ENCODE assay signal across 7 cellular contexts in genomic region chr17:68179566-68180285, GRCh38.
DNase-seq lines count a peak whose midpoint lies in the region; ATAC-seq, FAIRE-seq and TF ChIP-seq lines count a peak whose summit lies in the region.
"Not testable (repeated sequence)": the region's sequence is repeated elsewhere in the genome, so short reads cannot be mapped to it uniquely, and the experiment has no call there.

No MANE protein-coding gene starts in this region.

- not testable (repeated sequence) for TF ChIP-seq CTCF in K562 (IDR thresholded peaks at IDR 0.05 in 2 of 3, conservative IDR thresholded peaks at IDR 0.05 in 1 of 3; ENCODE audit: insufficient read depth in 2 of 3, low read depth in 1 of 3, low read length in 3 of 3)

- not testable (repeated sequence) for TF ChIP-seq EP300 in Ishikawa (IDR thresholded peaks at IDR 0.05; ENCODE audit: borderline replicate concordance); K562 (IDR thresholded peaks at IDR 0.05; ENCODE audit: low read length)

- not testable (repeated sequence) for H4K91ac ChIP-seq in neuronal stem cell (ENCODE audit: low read depth, low read length, poor library complexity)

- H2AK5ac ChIP-seq in neuronal stem cell (ENCODE audit: low read depth, low read length), result not testable (repeated sequence)

- not testable (repeated sequence) for H2AFZ ChIP-seq in K562 (ENCODE audit: low read depth, low read length); neuronal stem cell (ENCODE audit: low read length)

- peak overlapping the region; percentile 64 for H3K18ac ChIP-seq in neuronal stem cell (ENCODE audit: low read length)

- 70% methylated on average over 22 of the region's 51 CpGs for WGBS in K562 (ENCODE audit: insufficient coverage, low coverage, missing lambda C conversion rate)
- no CpG with 5 or more reads among the region's 51 CpGs for WGBS in neuronal stem cell (ENCODE audit: extremely low coverage in 2 of 2, insufficient read length in 2 of 2, insufficient replicate concordance in 1 of 2), 2 donors

- not testable (repeated sequence) for TF ChIP-seq RAD21 in Ishikawa (IDR thresholded peaks at IDR 0.05; ENCODE audit: low read depth); K562 (CRISPR knock-in tag; conservative IDR thresholded peaks at IDR 0.05 in 1 of 2, IDR thresholded peaks at IDR 0.05 in 1 of 2)

- H3K79me2 ChIP-seq in K562 (ENCODE audit: control insufficient read depth, insufficient read depth, low read length), result not testable (repeated sequence)

- not testable (repeated sequence) for H3K4me2 ChIP-seq in K562 (ENCODE audit: insufficient read depth, low read length); neuronal stem cell (ENCODE audit: insufficient read depth, low read length, poor library complexity, severe bottlenecking)

- H3K9me1 ChIP-seq in K562 (ENCODE audit: control insufficient read depth, insufficient read depth, low read length), result not testable (repeated sequence)

- H2BK12ac ChIP-seq in neuronal stem cell (ENCODE audit: low read length), result not testable (repeated sequence)

- not testable (repeated sequence) for H3K4me3 ChIP-seq in K562; neuronal stem cell (ENCODE audit: low read length in 2 of 2)

- not testable (repeated sequence) for BruUV-seq in K562 (replicated peaks; lab: Mats Ljungman, UMichigan)

- not testable (repeated sequence) for H3K4me1 ChIP-seq in K562 (replicated peaks in 1 of 2; ENCODE audit: control insufficient read depth in 2 of 2, insufficient read depth in 2 of 2, low read length in 2 of 2); neuronal stem cell (ENCODE audit: control insufficient read depth in 2 of 2, insufficient read depth in 1 of 2, low read depth in 1 of 2, low read length in 2 of 2)

- intact Hi-C loops in K562 (cut with micrococcal nuclease), result loop anchor here (10.0 kb wide), 1 partner anchor 65 kb away; the partner anchor contains the start of gene AMZ2
- intact Hi-C loops in left ventricle myocardium superior (cut with micrococcal nuclease), result not testable (repeated sequence)

- not testable (repeated sequence) for H4K8ac ChIP-seq in neuronal stem cell (ENCODE audit: low read depth, low read length)

- not testable (repeated sequence) for H2BK5ac ChIP-seq in neuronal stem cell (ENCODE audit: low read length)

- not testable (repeated sequence) for H3K27ac ChIP-seq in K562 (ENCODE audit: extremely low read depth, low read depth, low read length); neuronal stem cell (replicated peaks; ENCODE audit: low read length)

- FAIRE-seq in K562 (lab: Jason Lieb, UNC), result not testable (repeated sequence)

- not testable (repeated sequence) for H3K27me3 ChIP-seq in K562 (ENCODE audit: control insufficient read depth in 2 of 2, insufficient read depth in 2 of 2, low read length in 2 of 2); neuronal stem cell (ENCODE audit: control insufficient read depth in 3 of 3, insufficient read depth in 3 of 3, low read depth in 1 of 3, low read length in 3 of 3)

- H2BK120ac ChIP-seq in neuronal stem cell (ENCODE audit: low read depth, low read length), result not testable (repeated sequence)

- not testable (repeated sequence) for H2BK15ac ChIP-seq in neuronal stem cell (ENCODE audit: low read length)

- in situ Hi-C loops in K562 (cut with MboI), result loop anchor here (10.0 kb wide), 1 partner anchor 285 kb away; no protein-coding TSS in a partner anchor

- not testable (repeated sequence) for TF ChIP-seq POLR2A in K562 (conservative IDR thresholded peaks at IDR 0.05)

- not testable (repeated sequence) for H3K14ac ChIP-seq in neuronal stem cell (ENCODE audit: low read length)

- H3K36me3 ChIP-seq in K562 (ENCODE audit: control insufficient read depth, insufficient read depth, low read length); neuronal stem cell (replicated peaks in 1 of 2; ENCODE audit: control insufficient read depth in 2 of 2, insufficient read depth in 2 of 2, low read length in 2 of 2): not testable (repeated sequence)

- not testable (repeated sequence) for H3K9me3 ChIP-seq in K562 (replicated peaks; ENCODE audit: control insufficient read depth, insufficient read depth, low read depth, low read length); neuronal stem cell (replicated peaks in 1 of 2; ENCODE audit: control insufficient read depth in 2 of 2, insufficient read depth in 1 of 2, low read depth in 1 of 2, low read length in 2 of 2)

- ATAC-seq in K562, left ventricle myocardium superior: not testable (repeated sequence)

- POLR2A ChIA-PET in K562 (lab: Yijun Ruan, JAX), result interaction anchor here (0.9 kb wide), 1 partner anchor 219 kb away, joined by 4 read pairs; no protein-coding TSS in a partner anchor

- not testable (repeated sequence) for H3K9ac ChIP-seq in K562 (ENCODE audit: insufficient read depth in 1 of 2, low read depth in 2 of 2, low read length in 2 of 2); neuronal stem cell (ENCODE audit: low read depth, low read length, poor library complexity)

- CTCF ChIA-PET in K562 (lab: Yijun Ruan, JAX; ENCODE audit: low intra/inter-chr PET ratio), result interaction anchor here (0.6 kb wide), 1 partner anchor 456 kb away, joined by 3 read pairs; no protein-coding TSS in a partner anchor

- H3K23ac ChIP-seq in neuronal stem cell (ENCODE audit: low read depth, low read length, poor library complexity), result not testable (repeated sequence)

- peak; percentile 28 for DNase-seq in DMS79 (lab: John Stamatoyannopoulos, UW)
- DNase-seq in NCI-H2171 (lab: John Stamatoyannopoulos, UW), result peak; percentile 68
- peak; percentile 62 for DNase-seq in NCI-H446 treated with DMSO at 0.1 percent for 48 hours (lab: John Stamatoyannopoulos, UW)
- DNase-seq in K562 (ENCODE audit: extremely low read depth in 1 of 4, low spot score in 3 of 4); neuronal stem cell (ENCODE audit: low spot score): not testable (repeated sequence)
- peak; percentile 64 for DNase-seq in left ventricle myocardium superior

- not testable (repeated sequence) for H3K4ac ChIP-seq in neuronal stem cell (ENCODE audit: low read length)

- not testable (repeated sequence) for H3K79me1 ChIP-seq in neuronal stem cell (ENCODE audit: low read depth, low read length)

- not testable (repeated sequence) for H4K20me1 ChIP-seq in K562 (replicated peaks; ENCODE audit: control insufficient read depth, insufficient read depth, low read length)

TF ChIP-seq in Ishikawa, 13 proteins besides CTCF, POLR2A, EP300 and RAD21:
- TF ChIP-seq NFIC (IDR thresholded peaks at IDR 0.05) (peak; percentile 77), MAX (IDR thresholded peaks at IDR 0.05) (peak; percentile 48)
TF ChIP-seq in Ishikawa: peak in this region for 2; not testable (repeated sequence) for 11.

TF ChIP-seq in K562, 482 proteins besides CTCF, POLR2A, EP300 and RAD21:
- peak; percentile 63 for TF ChIP-seq NFIC (IDR thresholded peaks at IDR 0.05)
TF ChIP-seq in K562: peak in this region for 1; not testable (repeated sequence) for 481.
